Comparison of ENCODE assay signal across 9 cellular contexts in the genomic region with DNA sequence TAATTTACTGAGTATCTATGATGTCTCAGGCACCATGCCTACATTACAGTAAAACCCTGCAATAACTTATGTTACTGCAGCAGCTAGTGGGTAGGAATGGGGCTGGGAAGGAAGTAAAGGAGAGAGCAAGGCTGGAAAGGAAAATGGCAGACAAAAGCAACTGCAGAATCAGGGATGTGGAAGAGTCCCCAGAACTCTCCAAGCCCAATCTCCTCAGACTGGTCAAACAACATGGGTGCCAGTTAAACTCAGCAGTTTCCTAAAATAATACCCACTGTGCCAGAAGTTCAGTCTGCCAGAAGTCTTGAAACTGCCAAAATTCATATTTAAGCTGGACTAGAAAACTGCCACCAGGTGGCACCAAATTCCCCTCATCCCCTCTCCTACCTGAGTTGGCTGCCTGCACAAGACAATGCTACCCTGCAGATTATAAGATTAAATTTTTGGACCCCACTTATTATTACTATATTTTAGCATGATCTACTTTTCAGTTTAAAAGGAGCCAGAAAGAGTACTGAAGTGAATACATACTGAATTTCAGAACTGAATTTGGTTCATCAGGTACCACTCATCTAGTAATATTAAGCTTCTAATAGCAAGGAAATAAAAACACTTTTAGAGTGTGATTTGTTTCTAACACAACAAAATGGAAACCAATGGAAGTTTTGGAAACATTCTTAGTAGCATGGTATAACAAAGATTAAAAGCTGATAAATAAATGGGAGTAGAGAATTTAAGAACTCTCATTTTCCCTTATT.
A peak's percentile ranks its signal among the peaks of the same experiment; 100 is the strongest.
DNase-seq lines count a peak whose midpoint lies in the region; ATAC-seq lines count a peak whose summit lies in the region.
"Had no signal": no experiment of that assay in that cellular context is flagged by ENCODE, and none has a peak within 500 bp of the region (broad histone marks: within the 10 kb centered on the region; RNA-seq: fewer than 3 reads in every experiment).

No MANE protein-coding gene starts in this region.

- DNase-seq in DMS153 treated with DMSO at 0.1 percent for 48 hours (lab: John Stamatoyannopoulos, UW; ENCODE audit: unreplicated experiment) (peak; percentile 51), DMS153 (lab: John Stamatoyannopoulos, UW) (no peak), NOMO-1 treated with dmso at 0.1 percent for 144 hours (lab: John Stamatoyannopoulos, UW; ENCODE audit: unreplicated experiment) (peak; percentile 10)
- peak; percentile 72 for DNase-seq in activated CD8-positive, alpha-beta memory T cell treated with anti-CD3 and anti-CD28 coated beads, Interleukin-2, amount 50 U/mL, for 4 hours
- peak; percentile 43 to 85 (median 65) for DNase-seq in naive thymus-derived CD8-positive, alpha-beta T cell
- DNase-seq in stimulated activated naive CD4-positive, alpha-beta T cell treated with Interleukin-2 at 50 U/mL for 16 hours (lab: John Stamatoyannopoulos, UW) = peak; percentile 56

- POLR2A ChIA-PET in naive thymus-derived CD8-positive, alpha-beta T cell (lab: Charles Lee) = interaction anchor here (0.6 to 1.7 kb wide), 4 partner anchors 111 to 709 kb away, joined by 3 to 5 read pairs (median 4); a partner anchor contains a TSS

- no peak overlapping the region for H3K4me3 Mint-ChIP-seq in naive thymus-derived CD8-positive, alpha-beta T cell
- H3K4me3 Mint-ChIP-seq: stimulated activated naive CD8-positive, alpha-beta T cell treated with anti-CD3 and anti-CD28 coated beads, Interleukin-15, Interleukin-2, amounts not matched to agents 100 ng/mL and 50 ng/mL, for 24 hours had no signal

- ATAC-seq in HG03159 (IDR thresholded peaks at IDR 0.05; ENCODE audit: unreplicated experiment) (peak; percentile 62), esophagus mucosa (peak; percentile 39)
- ATAC-seq in naive thymus-derived CD8-positive, alpha-beta T cell = peak; percentile 69 to 79

- no peaks in the 10 kb centered on the region for H3K27me3 Mint-ChIP-seq in naive thymus-derived CD8-positive, alpha-beta T cell
- H3K27me3 Mint-ChIP-seq: stimulated activated naive CD8-positive, alpha-beta T cell treated with anti-CD3 and anti-CD28 coated beads, Interleukin-15, Interleukin-2, amounts not matched to agents 100 ng/mL and 50 ng/mL, for 24 hours had no signal

- H3K36me3 Mint-ChIP-seq in naive thymus-derived CD8-positive, alpha-beta T cell = peaks cover 6 to 91% (median 28%) of the 10 kb centered on the region in 3 donors

- H3K27ac Mint-ChIP-seq in naive thymus-derived CD8-positive, alpha-beta T cell = peak overlapping the region in 4 of 10 donors; percentile 27 to 62 (median 38)
- H3K27ac Mint-ChIP-seq: stimulated activated naive CD8-positive, alpha-beta T cell treated with anti-CD3 and anti-CD28 coated beads, Interleukin-15, Interleukin-2, amounts not matched to agents 100 ng/mL and 50 ng/mL, for 24 hours had no signal

- H3K4me1 Mint-ChIP-seq in naive thymus-derived CD8-positive, alpha-beta T cell = no peaks in the 10 kb centered on the region

- H3K9me3 Mint-ChIP-seq in naive thymus-derived CD8-positive, alpha-beta T cell = no peaks in the 10 kb centered on the region
- H3K9me3 Mint-ChIP-seq: stimulated activated naive CD8-positive, alpha-beta T cell treated with anti-CD3 and anti-CD28 coated beads, Interleukin-15, Interleukin-2, amounts not matched to agents 100 ng/mL and 50 ng/mL, for 24 hours had no signal
